ENCODE assay signal across 1 cellular context in genomic region chr1:26283871-26284596, GRCh38.
TF ChIP-seq lines count a peak whose summit lies in the region.

No MANE protein-coding gene starts in this region.

TF ChIP-seq in GM23338, 12 proteins besides CTCF, POLR2A, EP300 and RAD21 (continued from another document):
- TF ChIP-seq ZNF462 (CRISPR knock-in tag; IDR thresholded peaks at IDR 0.05) (no peak), ZNF114 (CRISPR knock-in tag; IDR thresholded peaks at IDR 0.05) (no peak), ETS1 (IDR thresholded peaks at IDR 0.05) (no peak)
